Comparison of ENCODE assay signal across 13 cellular contexts in the genomic region with DNA sequence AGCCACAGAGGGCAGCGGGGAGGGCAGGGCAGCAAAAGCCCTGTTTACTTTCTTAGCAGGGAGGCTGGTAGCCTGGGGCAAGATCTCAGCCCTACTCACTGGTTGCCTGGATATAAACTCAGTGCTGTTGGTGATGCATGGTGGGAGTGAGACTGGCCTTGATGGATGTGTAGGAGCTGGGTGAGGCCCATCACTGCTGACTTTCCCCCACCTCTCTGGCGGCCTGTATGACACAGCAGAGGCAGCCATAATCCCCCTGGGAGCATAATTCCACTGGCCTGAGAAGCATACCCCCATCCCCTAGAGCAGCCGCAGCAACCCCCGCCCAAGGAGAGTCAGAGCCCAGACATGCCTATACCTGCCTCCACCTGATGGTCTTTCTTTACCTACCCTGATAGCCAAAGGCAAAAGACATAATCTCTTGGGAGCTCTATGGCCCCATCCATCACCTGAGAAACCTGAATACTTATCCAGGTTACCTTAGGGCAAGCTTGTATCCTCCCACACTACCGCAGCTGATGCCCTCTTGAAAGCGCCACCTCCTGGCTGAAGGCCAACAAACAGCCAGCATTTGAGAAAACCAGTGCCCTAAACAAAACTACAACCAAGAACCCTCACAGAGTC. TPM values are rescaled to one million over a fixed set of nuclear protein-coding genes. Genes with fewer than 3 reads are reported as not detected.
A peak's percentile ranks its signal among the peaks of the same experiment; 100 is the strongest.
DNase-seq lines count a peak whose midpoint lies in the region; ATAC-seq and TF ChIP-seq lines count a peak whose summit lies in the region.
"Had no signal": no experiment of that assay in that cellular context is flagged by ENCODE, and none has a peak within 500 bp of the region (broad histone marks: within the 10 kb centered on the region; RNA-seq: fewer than 3 reads in every experiment).

No MANE protein-coding gene starts in this region.

- no peaks in the 10 kb centered on the region for H3K4me1 ChIP-seq in BE2C
- H3K4me1 ChIP-seq: pancreas had no signal

- H3K27ac Mint-ChIP-seq in endothelial cell (ENCODE audit: unreplicated experiment): no peak overlapping the region

- no peak for TF ChIP-seq CTCF in BE2C (IDR thresholded peaks at IDR 0.05; ENCODE audit: low read depth, low read length)
- 0 out of 2 replicates have a peak, but pooled peaks have one; percentile 17 for TF ChIP-seq CTCF in GM12874 (IDR thresholded peaks at IDR 0.05; ENCODE audit: insufficient read depth, low read depth, low read length)
- TF ChIP-seq CTCF in endothelial cell (IDR thresholded peaks at IDR 0.05; ENCODE audit: unreplicated experiment): peak; percentile 25

- H3K9me3 ChIP-seq in BE2C: no peaks in the 10 kb centered on the region
- H3K9me3 ChIP-seq: pancreas had no signal

- H3K27me3 ChIP-seq in BE2C: no peaks in the 10 kb centered on the region
- H3K27me3 ChIP-seq: esophagus squamous epithelium, pancreas had no signal

- no peak overlapping the region for H3K4me3 ChIP-seq in BE2C (ENCODE audit: low read depth, low read length)
- H3K4me3 ChIP-seq: esophagus squamous epithelium, pancreas had no signal

- no peaks in the 10 kb centered on the region for H3K4me1 Mint-ChIP-seq in endothelial cell (ENCODE audit: unreplicated experiment)

- H3K4me3 Mint-ChIP-seq in endothelial cell (ENCODE audit: unreplicated experiment): no peak overlapping the region

- no peaks in the 10 kb centered on the region for H3K36me3 Mint-ChIP-seq in endothelial cell (ENCODE audit: low read depth, unreplicated experiment)

- no peak for ATAC-seq in GM21825 (IDR thresholded peaks at IDR 0.05; ENCODE audit: unreplicated experiment)
- ATAC-seq: left cardiac atrium, pancreas had no signal

- DNase-seq in BE2C (peak; percentile 24), NCI-H69 (lab: John Stamatoyannopoulos, UW) (peak; percentile 95), endothelial cell (ENCODE audit: low spot score) (peak; percentile 49), HuH-7 (ENCODE audit: low spot score) (no peak), HuH-7.5 (ENCODE audit: low spot score) (no peak), midbrain (lab: John Stamatoyannopoulos, UW) (no peak)
- DNase-seq: esophagus squamous epithelium, Kasumi-1, left cardiac atrium, OCI-M1, pancreas had no signal

- H3K27me3 Mint-ChIP-seq in endothelial cell (ENCODE audit: unreplicated experiment): no peaks in the 10 kb centered on the region

- H3K36me3 ChIP-seq in BE2C: no peaks in the 10 kb centered on the region
- H3K36me3 ChIP-seq: esophagus squamous epithelium, pancreas had no signal

- no peaks in the 10 kb centered on the region for H3K9me3 Mint-ChIP-seq in endothelial cell (ENCODE audit: unreplicated experiment)

RNA-seq across cellular contexts. Expression of a gene that starts 59.3 kb away (rescaled TPM):
- not detected for polyA plus RNA-seq in BE2C (2012; ENCODE audit: insufficient read depth, insufficient read length, low read depth)
- 0.33 TPM for total RNA-seq in endothelial cell (ENCODE audit: unreplicated experiment)
- total RNA-seq: esophagus squamous epithelium had no signal

RNA-seq across cellular contexts. Expression of a gene that starts 59.4 kb away (rescaled TPM):
- polyA plus RNA-seq in BE2C (2012; ENCODE audit: insufficient read depth, insufficient read length, low read depth): 7.5 TPM
- total RNA-seq in endothelial cell (ENCODE audit: unreplicated experiment): 10.1 TPM

Comparison
In these comparisons a context has a peak if more than half of its experiments do, and no peak if none do; other contexts are left out.
1. DNase-seq: peak in BE2C (single experiment), NCI-H69 (single experiment) and endothelial cell (single experiment); none in HuH-7 (single experiment), HuH-7.5 (single experiment) and midbrain (single experiment).